ENCODE assay signal across 30 cellular contexts in genomic region chr5:179882338-179882737, GRCh38. TPM values are rescaled to one million over a fixed set of nuclear protein-coding genes. Genes with fewer than 3 reads are reported as not detected.
DNase-seq lines count a peak whose midpoint lies in the region; ATAC-seq, FAIRE-seq and TF ChIP-seq lines count a peak whose summit lies in the region.
"Had no signal": no experiment of that assay in that cellular context is flagged by ENCODE, and none has a peak within 500 bp of the region (broad histone marks: within the 10 kb centered on the region; RNA-seq: fewer than 3 reads in every experiment).

No MANE protein-coding gene starts in this region.

- POLR2A ChIA-PET in K562 (lab: Yijun Ruan, JAX), result interaction anchor here (1.0 to 1.4 kb wide), 2 partner anchors 14 to 24 kb away, joined by 4 to 9 read pairs; no protein-coding TSS in a partner anchor

- TF ChIP-seq CTCF in natural killer cell (IDR thresholded peaks at IDR 0.05), result no peak
- TF ChIP-seq CTCF in K562 (IDR thresholded peaks at IDR 0.05 in 2 of 3, conservative IDR thresholded peaks at IDR 0.05 in 1 of 3; ENCODE audit: insufficient read depth in 2 of 3, low read depth in 1 of 3, low read length in 3 of 3), result no peak
- no peak for TF ChIP-seq CTCF in kidney (IDR thresholded peaks at IDR 0.05; ENCODE audit: borderline replicate concordance, extremely low read depth, insufficient read depth)

- in situ Hi-C loops in K562 (cut with MboI), result no loop called here

- H3K9me1 ChIP-seq in K562 (ENCODE audit: control insufficient read depth, insufficient read depth, low read length), result no peaks in the 10 kb centered on the region

- no peak for ATAC-seq in natural killer cell treated with Interleukin-12 subunit alpha and Interleukin-12 subunit beta and Interleukin-15 and Interleukin-18, amount 100 ng/mL, for 72 hours
- ATAC-seq in natural killer cell (no peak), K562 (no peak), GM18907 (IDR thresholded peaks at IDR 0.05; ENCODE audit: unreplicated experiment) (no peak)
- no peak for ATAC-seq in stimulated activated effector memory CD8-positive, alpha-beta T cell treated with anti-CD3 and anti-CD28 coated beads, Interleukin-12 subunit alpha, Interleukin-12 subunit beta, amount 100 ng/mL, for 72 hours
- ATAC-seq: GM12878 had no signal

- TF ChIP-seq POLR2A in K562 (conservative IDR thresholded peaks at IDR 0.05), result no peak

- H2AFZ ChIP-seq in K562 (ENCODE audit: low read depth, low read length), result no peak overlapping the region

- no peak overlapping the region for H3K4me2 ChIP-seq in K562 (ENCODE audit: insufficient read depth, low read length)
- H3K4me2 ChIP-seq: BLaER1 had no signal

- H3K4me1 ChIP-seq in K562 (replicated peaks in 1 of 2; ENCODE audit: control insufficient read depth in 2 of 2, insufficient read depth in 2 of 2, low read length in 2 of 2) (no peaks in the 10 kb centered on the region), kidney (ENCODE audit: control insufficient read depth in 1 of 2, insufficient read depth in 1 of 2, low read depth in 1 of 2, low read length in 2 of 2) (no peaks in the 10 kb centered on the region)
- H3K4me1 ChIP-seq: BE2C, BLaER1 had no signal

- H3K79me2 ChIP-seq in K562 (ENCODE audit: control insufficient read depth, insufficient read depth, low read length), result no peaks in the 10 kb centered on the region

- H3K9ac ChIP-seq in K562 (ENCODE audit: insufficient read depth in 1 of 2, low read depth in 2 of 2, low read length in 2 of 2) (no peak overlapping the region), kidney (ENCODE audit: low read length in 2 of 2) (no peak overlapping the region)
- H3K9ac ChIP-seq: BLaER1 had no signal

- DNase-seq in natural killer cell treated with Interleukin-12 subunit alpha and Interleukin-12 subunit beta and Interleukin-15 and Interleukin-18, amount 100 ng/mL, for 72 hours (ENCODE audit: low spot score), result peak; percentile 18
- DNase-seq in natural killer cell, result no peak
- no peak for DNase-seq in K562 (ENCODE audit: extremely low read depth in 1 of 4, low spot score in 3 of 4)
- peak; percentile 1 for DNase-seq in kidney
- DNase-seq in stimulated activated effector memory CD8-positive, alpha-beta T cell treated with anti-CD3 and anti-CD28 coated beads, Interleukin-12 subunit alpha, Interleukin-12 subunit beta, amount 100 ng/mL, for 72 hours (ENCODE audit: low spot score in 2 of 2), result no peak
- no peak for DNase-seq in stimulated activated CD4-positive, alpha-beta T cell treated with anti-CD3 and anti-CD28 coated beads, Interleukin-15, amount 100 ng/mL, for 24 hours
- DNase-seq in activated CD4-positive, alpha-beta T cell treated with anti-CD3 and anti-CD28 coated beads for 48 hours, result no peak
- DNase-seq: 8988T; ACHN; BE2C; C1 segment of cervical spinal cord; CD4-positive, CD25-positive, alpha-beta regulatory T cell; CD8-positive, alpha-beta memory T cell; COR-L47; DMS 273 treated with DMSO at 0.1 percent for 48 hours; DMS153; DMS53; DMS79; DND-41; EL; GDM1 had no signal

- H3K27me3 ChIP-seq in K562 (ENCODE audit: control insufficient read depth in 2 of 2, insufficient read depth in 2 of 2, low read length in 2 of 2), result no peaks in the 10 kb centered on the region
- H3K27me3 ChIP-seq: BE2C, BLaER1 had no signal

- H3K4me3 Mint-ChIP-seq in natural killer cell treated with Interleukin-12 subunit alpha and Interleukin-12 subunit beta and Interleukin-15 and Interleukin-18, amount 100 ng/mL, for 72 hours, result no peak overlapping the region
- H3K4me3 Mint-ChIP-seq in natural killer cell, result no peak overlapping the region
- H3K4me3 Mint-ChIP-seq in stimulated activated effector memory CD8-positive, alpha-beta T cell treated with anti-CD3 and anti-CD28 coated beads, Interleukin-12 subunit alpha, Interleukin-12 subunit beta, amount 100 ng/mL, for 72 hours, result no peak overlapping the region
- H3K4me3 Mint-ChIP-seq: CD14-positive monocyte; CD4-positive, alpha-beta memory T cell; CD4-positive, CD25-positive, alpha-beta regulatory T cell; CD8-positive, alpha-beta memory T cell had no signal

- no peaks in the 10 kb centered on the region for H3K4me1 Mint-ChIP-seq in natural killer cell treated with Interleukin-12 subunit alpha and Interleukin-12 subunit beta and Interleukin-15 and Interleukin-18, amount 100 ng/mL, for 72 hours (ENCODE audit: low read depth in 2 of 2)
- H3K4me1 Mint-ChIP-seq in natural killer cell, result peaks cover 6 to 9% of the 10 kb centered on the region in 2 donors
- peaks cover 6% of the 10 kb centered on the region for H3K4me1 Mint-ChIP-seq in stimulated activated effector memory CD8-positive, alpha-beta T cell treated with anti-CD3 and anti-CD28 coated beads, Interleukin-12 subunit alpha, Interleukin-12 subunit beta, amount 100 ng/mL, for 72 hours
- H3K4me1 Mint-ChIP-seq: CD14-positive monocyte had no signal

- BruUV-seq in K562 (replicated peaks; lab: Mats Ljungman, UMichigan), result no TSS peak

- peaks cover 44% of the 10 kb centered on the region for H3K36me3 Mint-ChIP-seq in natural killer cell treated with Interleukin-12 subunit alpha and Interleukin-12 subunit beta and Interleukin-15 and Interleukin-18, amount 100 ng/mL, for 72 hours
- peaks cover 25% of the 10 kb centered on the region for H3K36me3 Mint-ChIP-seq in natural killer cell
- peaks cover 51% of the 10 kb centered on the region for H3K36me3 Mint-ChIP-seq in stimulated activated effector memory CD8-positive, alpha-beta T cell treated with anti-CD3 and anti-CD28 coated beads, Interleukin-12 subunit alpha, Interleukin-12 subunit beta, amount 100 ng/mL, for 72 hours

- H3K9me3 ChIP-seq in K562 (replicated peaks; ENCODE audit: control insufficient read depth, insufficient read depth, low read depth, low read length) (peaks cover 17% of the 10 kb centered on the region), kidney (ENCODE audit: control insufficient read depth in 1 of 2, low read length in 2 of 2) (peaks cover 0 to 5% of the 10 kb centered on the region in 2 donors)

- WGBS in K562 (ENCODE audit: insufficient coverage, low coverage, missing lambda C conversion rate), result 92% methylated on average over 4 of the region's 4 CpGs

- FAIRE-seq in K562 (lab: Jason Lieb, UNC), result no peak
- no peak for FAIRE-seq in kidney (lab: Jason Lieb, UNC)
- FAIRE-seq: A204.1, GM12878, GM12892, GM18507, GM19239 had no signal

- H3K36me3 ChIP-seq in K562 (ENCODE audit: control insufficient read depth, insufficient read depth, low read length) (peaks cover 72% of the 10 kb centered on the region), kidney (ENCODE audit: control insufficient read depth in 1 of 2, insufficient read depth in 2 of 2, low read length in 2 of 2) (peaks cover 19 to 24% of the 10 kb centered on the region in 2 donors)

- H3K9me3 Mint-ChIP-seq in natural killer cell treated with Interleukin-12 subunit alpha and Interleukin-12 subunit beta and Interleukin-15 and Interleukin-18, amount 100 ng/mL, for 72 hours, result peaks cover 9% of the 10 kb centered on the region
- H3K9me3 Mint-ChIP-seq in natural killer cell, result peaks cover 3 to 5% of the 10 kb centered on the region in 2 donors
- peaks cover 9% of the 10 kb centered on the region for H3K9me3 Mint-ChIP-seq in stimulated activated effector memory CD8-positive, alpha-beta T cell treated with anti-CD3 and anti-CD28 coated beads, Interleukin-12 subunit alpha, Interleukin-12 subunit beta, amount 100 ng/mL, for 72 hours

- CTCF ChIA-PET in K562 (lab: Yijun Ruan, JAX; ENCODE audit: low intra/inter-chr PET ratio), result no interaction called here

- H3K4me3 ChIP-seq in K562 (no peak overlapping the region), kidney (ENCODE audit: low read length in 2 of 2) (no peak overlapping the region)
- H3K4me3 ChIP-seq: BLaER1, GM12878 had no signal

- no peak overlapping the region for H3K27ac ChIP-seq in K562 (ENCODE audit: extremely low read depth, low read depth, low read length)
- H3K27ac ChIP-seq in kidney (ENCODE audit: low read depth in 2 of 2, low read length in 2 of 2), result no peak overlapping the region
- H3K27ac ChIP-seq: BLaER1 had no signal

- no peak for TF ChIP-seq EP300 in K562 (IDR thresholded peaks at IDR 0.05; ENCODE audit: low read length)

- H3K27me3 Mint-ChIP-seq in natural killer cell treated with Interleukin-12 subunit alpha and Interleukin-12 subunit beta and Interleukin-15 and Interleukin-18, amount 100 ng/mL, for 72 hours, result no peaks in the 10 kb centered on the region
- no peaks in the 10 kb centered on the region for H3K27me3 Mint-ChIP-seq in natural killer cell (ENCODE audit: low read depth in 2 of 2)
- H3K27me3 Mint-ChIP-seq: CD4-positive, alpha-beta memory T cell; CD4-positive, CD25-positive, alpha-beta regulatory T cell; CD8-positive, alpha-beta memory T cell had no signal

- H4K20me1 ChIP-seq in K562 (replicated peaks; ENCODE audit: control insufficient read depth, insufficient read depth, low read length), result no peaks in the 10 kb centered on the region; the same call in 1 of the 2 replicates

- no peak for TF ChIP-seq RAD21 in K562 (CRISPR knock-in tag; conservative IDR thresholded peaks at IDR 0.05 in 1 of 2, IDR thresholded peaks at IDR 0.05 in 1 of 2)

- no peak overlapping the region for H3K27ac Mint-ChIP-seq in natural killer cell treated with Interleukin-12 subunit alpha and Interleukin-12 subunit beta and Interleukin-15 and Interleukin-18, amount 100 ng/mL, for 72 hours
- no peak overlapping the region for H3K27ac Mint-ChIP-seq in natural killer cell
- H3K27ac Mint-ChIP-seq in stimulated activated effector memory CD8-positive, alpha-beta T cell treated with anti-CD3 and anti-CD28 coated beads, Interleukin-12 subunit alpha, Interleukin-12 subunit beta, amount 100 ng/mL, for 72 hours, result peak overlapping the region; percentile 19
- H3K27ac Mint-ChIP-seq: CD14-positive monocyte; CD4-positive, CD25-positive, alpha-beta regulatory T cell had no signal

- intact Hi-C loops in natural killer cell (cut with micrococcal nuclease) (no loop called here), K562 (cut with micrococcal nuclease) (no loop called here), kidney (cut with DNase I) (no loop called here)

RNA-seq across cellular contexts. Expression of gene MRNIP, which starts 23.7 kb away (rescaled TPM):
- 10 to 100 TPM; 15.9 to 25.2 TPM for total RNA-seq in natural killer cell treated with Interleukin-12 subunit alpha and Interleukin-12 subunit beta and Interleukin-15 and Interleukin-18, amount 100 ng/mL, for 72 hours
- total RNA-seq in natural killer cell, result 10 to 100 TPM; 19.7 to 40.2 (median 25.4) TPM
- 168 and 262 TPM in 2 replicates for total RNA-seq in K562 (2011; cell fraction: chromatin; rRNA removed; ENCODE audit: low replicate concordance)
- total RNA-seq in K562 (2011; cell fraction: nucleolus; rRNA removed), result 113 and 114 TPM in 2 replicates
- 118 and 124 TPM in 2 replicates for total RNA-seq in K562 (2011; cell fraction: nucleoplasm; rRNA removed)
- 16.8 and 22.7 TPM in 2 replicates for total RNA-seq in K562 (2014; rRNA removed)
- total RNA-seq in K562 (2014; rRNA removed; fragmentation: Illumina TruSeq; extraction: Trizol), result 7.2 and 9.7 TPM in 2 replicates
- total RNA-seq in K562 (2015; rRNA removed; fragmentation: Illumina TruSeq; extraction: Trizol), result 10.4 and 12.2 TPM in 2 replicates
- 18.4 and 20.7 TPM in 2 replicates for total RNA-seq in K562 (2021)
- polyA plus RNA-seq in K562 (2011; rRNA removed), result 25.6 and 35.4 TPM in 2 replicates
- 18.4 and 20.1 TPM in 2 replicates for polyA plus RNA-seq in K562 (2011; cell fraction: cytosol; rRNA removed)
- polyA plus RNA-seq in K562 (2011; cell fraction: nucleus; rRNA removed), result 148 and 191 TPM in 2 replicates
- polyA plus RNA-seq in K562 (2012), result 18.9 and 21.4 TPM in 2 replicates
- polyA plus RNA-seq in K562 (2014; fragmentation: Illumina TruSeq; extraction: Trizol), result 18.0 and 18.5 TPM in 2 replicates
- polyA plus RNA-seq in K562 (2014; fragmentation: Nextera tagmentation; extraction: Ambion mirVana), result 1 to 10 TPM; 3.6 to 6.2 TPM
- 39.0 and 42.7 TPM in 2 replicates for polyA plus RNA-seq in K562 (2014; rRNA removed)
- polyA minus RNA-seq in K562 (2011; rRNA and poly(A)+ RNA removed), result 8.8 and 10.6 TPM in 2 replicates
- polyA minus RNA-seq in K562 (2011; cell fraction: cytosol; rRNA and poly(A)+ RNA removed), result 5.3 and 8.0 TPM in 2 replicates
- 21.1 and 26.9 TPM in 2 replicates for polyA minus RNA-seq in K562 (2011; cell fraction: nucleus; rRNA and poly(A)+ RNA removed)
- 36.6 TPM for total RNA-seq in kidney
- 25.3 TPM for polyA plus RNA-seq in kidney (ENCODE audit: insufficient read depth, low read depth, low replicate concordance)

RNA-seq across cellular contexts. Expression of gene TBC1D9B, which starts 25.4 kb away (rescaled TPM):
- total RNA-seq in natural killer cell treated with Interleukin-12 subunit alpha and Interleukin-12 subunit beta and Interleukin-15 and Interleukin-18, amount 100 ng/mL, for 72 hours, result 100 to 1,000 TPM; 114 to 151 TPM
- total RNA-seq in natural killer cell, result 100 to 1,000 TPM; 102 to 115 (median 113) TPM
- 150 and 367 TPM in 2 replicates for total RNA-seq in K562 (2011; cell fraction: chromatin; rRNA removed; ENCODE audit: low replicate concordance)
- total RNA-seq in K562 (2011; cell fraction: nucleolus; rRNA removed), result 181 and 203 TPM in 2 replicates
- total RNA-seq in K562 (2011; cell fraction: nucleoplasm; rRNA removed), result 151 and 162 TPM in 2 replicates
- total RNA-seq in K562 (2014; rRNA removed), result 16.1 and 24.0 TPM in 2 replicates
- 13.0 and 20.7 TPM in 2 replicates for total RNA-seq in K562 (2014; rRNA removed; fragmentation: Illumina TruSeq; extraction: Trizol)
- total RNA-seq in K562 (2015; rRNA removed; fragmentation: Illumina TruSeq; extraction: Trizol), result 35.8 and 36.6 TPM in 2 replicates
- 54.3 and 59.1 TPM in 2 replicates for total RNA-seq in K562 (2021)
- 33.5 and 46.0 TPM in 2 replicates for polyA plus RNA-seq in K562 (2011; rRNA removed)
- polyA plus RNA-seq in K562 (2011; cell fraction: cytosol; rRNA removed), result 29.6 and 41.6 TPM in 2 replicates
- polyA plus RNA-seq in K562 (2011; cell fraction: nucleus; rRNA removed), result 213 and 357 TPM in 2 replicates
- polyA plus RNA-seq in K562 (2012), result 42.8 and 54.1 TPM in 2 replicates
- 33.7 and 37.5 TPM in 2 replicates for polyA plus RNA-seq in K562 (2014; fragmentation: Illumina TruSeq; extraction: Trizol)
- 1 to 10 TPM; 2.9 to 4.2 TPM for polyA plus RNA-seq in K562 (2014; fragmentation: Nextera tagmentation; extraction: Ambion mirVana)
- polyA plus RNA-seq in K562 (2014; rRNA removed), result 43.7 and 51.0 TPM in 2 replicates
- polyA minus RNA-seq in K562 (2011; rRNA and poly(A)+ RNA removed), result 31.3 and 37.5 TPM in 2 replicates
- polyA minus RNA-seq in K562 (2011; cell fraction: cytosol; rRNA and poly(A)+ RNA removed), result 31.0 and 44.1 TPM in 2 replicates
- polyA minus RNA-seq in K562 (2011; cell fraction: nucleus; rRNA and poly(A)+ RNA removed), result 77.8 and 93.6 TPM in 2 replicates
- total RNA-seq in kidney, result 117 TPM
- 49.5 TPM for polyA plus RNA-seq in kidney (ENCODE audit: insufficient read depth, low read depth, low replicate concordance)

Comparison
In these comparisons a context has a peak if more than half of its experiments do, and no peak if none do; other contexts are left out.
1. DNase-seq: peak in natural killer cell treated with Interleukin-12 subunit alpha and Interleukin-12 subunit beta and Interleukin-15 and Interleukin-18, amount 100 ng/mL, for 72 hours (single experiment) and kidney (single experiment); none in natural killer cell (single experiment), K562 (0 of 4), stimulated activated effector memory CD8-positive, alpha-beta T cell treated with anti-CD3 and anti-CD28 coated beads, Interleukin-12 subunit alpha, Interleukin-12 subunit beta, amount 100 ng/mL, for 72 hours (0 of 2), stimulated activated CD4-positive, alpha-beta T cell treated with anti-CD3 and anti-CD28 coated beads, Interleukin-15, amount 100 ng/mL, for 24 hours (single experiment) and activated CD4-positive, alpha-beta T cell treated with anti-CD3 and anti-CD28 coated beads for 48 hours (single experiment).